In the genomic region with DNA sequence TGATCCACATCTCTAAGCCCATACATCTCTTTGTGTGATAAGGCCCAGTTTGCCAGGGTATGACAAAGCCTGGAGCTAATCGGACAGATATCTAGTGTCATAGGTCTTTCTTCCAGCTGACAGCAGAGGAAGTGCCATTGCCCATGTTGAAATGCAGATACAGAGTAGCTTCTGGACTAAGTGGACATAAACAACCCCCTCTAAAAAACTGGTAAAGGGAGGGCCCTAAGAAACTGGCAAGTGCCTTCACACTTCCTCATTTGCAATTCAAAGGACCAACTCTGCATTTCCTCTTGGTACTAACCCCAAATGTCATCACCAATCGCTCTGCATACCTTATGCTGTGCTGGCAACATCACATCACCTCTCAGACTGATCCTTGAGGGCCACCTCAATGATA, we compare ENCODE assay signal across 1 cellular context.
TF ChIP-seq lines count a peak whose summit lies in the region.

No MANE protein-coding gene starts in this region.

TF ChIP-seq in K562, 482 proteins besides CTCF, POLR2A, EP300 and RAD21 (continued from another document and continues in another):
- TF ChIP-seq, protein P1, sequence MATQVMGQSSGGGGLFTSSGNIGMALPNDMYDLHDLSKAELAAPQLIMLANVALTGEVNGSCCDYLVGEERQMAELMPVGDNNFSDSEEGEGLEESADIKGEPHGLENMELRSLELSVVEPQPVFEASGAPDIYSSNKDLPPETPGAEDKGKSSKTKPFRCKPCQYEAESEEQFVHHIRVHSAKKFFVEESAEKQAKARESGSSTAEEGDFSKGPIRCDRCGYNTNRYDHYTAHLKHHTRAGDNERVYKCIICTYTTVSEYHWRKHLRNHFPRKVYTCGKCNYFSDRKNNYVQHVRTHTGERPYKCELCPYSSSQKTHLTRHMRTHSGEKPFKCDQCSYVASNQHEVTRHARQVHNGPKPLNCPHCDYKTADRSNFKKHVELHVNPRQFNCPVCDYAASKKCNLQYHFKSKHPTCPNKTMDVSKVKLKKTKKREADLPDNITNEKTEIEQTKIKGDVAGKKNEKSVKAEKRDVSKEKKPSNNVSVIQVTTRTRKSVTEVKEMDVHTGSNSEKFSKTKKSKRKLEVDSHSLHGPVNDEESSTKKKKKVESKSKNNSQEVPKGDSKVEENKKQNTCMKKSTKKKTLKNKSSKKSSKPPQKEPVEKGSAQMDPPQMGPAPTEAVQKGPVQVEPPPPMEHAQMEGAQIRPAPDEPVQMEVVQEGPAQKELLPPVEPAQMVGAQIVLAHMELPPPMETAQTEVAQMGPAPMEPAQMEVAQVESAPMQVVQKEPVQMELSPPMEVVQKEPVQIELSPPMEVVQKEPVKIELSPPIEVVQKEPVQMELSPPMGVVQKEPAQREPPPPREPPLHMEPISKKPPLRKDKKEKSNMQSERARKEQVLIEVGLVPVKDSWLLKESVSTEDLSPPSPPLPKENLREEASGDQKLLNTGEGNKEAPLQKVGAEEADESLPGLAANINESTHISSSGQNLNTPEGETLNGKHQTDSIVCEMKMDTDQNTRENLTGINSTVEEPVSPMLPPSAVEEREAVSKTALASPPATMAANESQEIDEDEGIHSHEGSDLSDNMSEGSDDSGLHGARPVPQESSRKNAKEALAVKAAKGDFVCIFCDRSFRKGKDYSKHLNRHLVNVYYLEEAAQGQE (CRISPR knock-in tag; IDR thresholded peaks at IDR 0.05; ENCODE audit: low read depth) = no peak
- TF ChIP-seq ZNF830 (CRISPR knock-in tag; IDR thresholded peaks at IDR 0.05) (no peak), MEIS2 (IDR thresholded peaks at IDR 0.05; ENCODE audit: partially characterized antibody) (peak; percentile 38), PHB2 (IDR thresholded peaks at IDR 0.05; ENCODE audit: low read depth) (no peak), SRSF7 (optimal IDR thresholded peaks at IDR 0.05; ENCODE audit: low read depth, low read length) (no peak), MYNN (IDR thresholded peaks at IDR 0.05) (peak; percentile 52; the same call in 1 of the 2 replicates), MYNN (CRISPR knock-in tag; IDR thresholded peaks at IDR 0.05) (no peak), TCFL5 (CRISPR knock-in tag; conservative IDR thresholded peaks at IDR 0.05) (no peak), ZKSCAN8 (CRISPR knock-in tag; IDR thresholded peaks at IDR 0.05) (no peak), FOXA1 (IDR thresholded peaks at IDR 0.05; ENCODE audit: borderline replicate concordance) (no peak), CBX5 (IDR thresholded peaks at IDR 0.05; ENCODE audit: borderline replicate concordance, low read depth) (no peak), GABPB2 (CRISPR knock-in tag; conservative IDR thresholded peaks at IDR 0.05) (no peak), SNIP1 (IDR thresholded peaks at IDR 0.05; ENCODE audit: low read depth) (no peak), ZNF316 (IDR thresholded peaks at IDR 0.05) (no peak), RB1 (IDR thresholded peaks at IDR 0.05; ENCODE audit: low read depth) (no peak), PRPF4 (IDR thresholded peaks at IDR 0.05; ENCODE audit: insufficient read depth, low read depth, low read length, poor library complexity, severe bottlenecking) (no peak), ZNF23 (CRISPR knock-in tag; IDR thresholded peaks at IDR 0.05) (no peak), RFX5 (IDR thresholded peaks at IDR 0.05; ENCODE audit: low read depth, low read length) (no peak), ZNF354B (CRISPR knock-in tag; IDR thresholded peaks at IDR 0.05) (no peak), JUND (IDR thresholded peaks at IDR 0.05; ENCODE audit: borderline replicate concordance, low read depth, low read length) (no peak), JUND (tag; IDR thresholded peaks at IDR 0.05; ENCODE audit: borderline replicate concordance, low read depth, low read length) (no peak), ARID1B (IDR thresholded peaks at IDR 0.05) (peak; percentile 39; the same call in 1 of the 2 replicates), E2F3 (CRISPR knock-in tag; IDR thresholded peaks at IDR 0.05) (no peak), ARHGAP35 (IDR thresholded peaks at IDR 0.05; ENCODE audit: partially characterized antibody) (no peak), SPI1 (IDR thresholded peaks at IDR 0.05; ENCODE audit: borderline replicate concordance, low read depth, low read length) (peak; percentile 95), BCL6 (CRISPR knock-in tag; IDR thresholded peaks at IDR 0.05) (no peak), CBFA2T2 (conservative IDR thresholded peaks at IDR 0.05) (0 out of 2 replicates have a peak, but pooled peaks have one; percentile 15), HDAC2 (IDR thresholded peaks at IDR 0.05) (no peak), FIP1L1 (IDR thresholded peaks at IDR 0.05; ENCODE audit: low read depth, low read length, poor library complexity, severe bottlenecking) (no peak), NFRKB (IDR thresholded peaks at IDR 0.05; ENCODE audit: low read depth) (no peak), GATA2 (CRISPR knock-in tag; IDR thresholded peaks at IDR 0.05) (no peak), GTF2F1 (IDR thresholded peaks at IDR 0.05; ENCODE audit: low read depth, low read length) (no peak), SOX6 (IDR thresholded peaks at IDR 0.05) (peak; percentile 72), DPF2 (IDR thresholded peaks at IDR 0.05) (0 out of 2 replicates have a peak, but pooled peaks have one; percentile 17), RHOXF2B (CRISPR knock-in tag; conservative IDR thresholded peaks at IDR 0.05) (no peak), PHTF2 (CRISPR knock-in tag; IDR thresholded peaks at IDR 0.05) (no peak), RBM15 (IDR thresholded peaks at IDR 0.05; ENCODE audit: insufficient read depth, low read length) (no peak), HMG20B (CRISPR knock-in tag; IDR thresholded peaks at IDR 0.05) (no peak), PYGO2 (tag; IDR thresholded peaks at IDR 0.05) (no peak), ZZZ3 (IDR thresholded peaks at IDR 0.05) (no peak), MCM2 (IDR thresholded peaks at IDR 0.05; ENCODE audit: low read depth) (no peak), CHD1 (IDR thresholded peaks at IDR 0.05; ENCODE audit: low read length) (no peak)
- TF ChIP-seq, protein P2, sequence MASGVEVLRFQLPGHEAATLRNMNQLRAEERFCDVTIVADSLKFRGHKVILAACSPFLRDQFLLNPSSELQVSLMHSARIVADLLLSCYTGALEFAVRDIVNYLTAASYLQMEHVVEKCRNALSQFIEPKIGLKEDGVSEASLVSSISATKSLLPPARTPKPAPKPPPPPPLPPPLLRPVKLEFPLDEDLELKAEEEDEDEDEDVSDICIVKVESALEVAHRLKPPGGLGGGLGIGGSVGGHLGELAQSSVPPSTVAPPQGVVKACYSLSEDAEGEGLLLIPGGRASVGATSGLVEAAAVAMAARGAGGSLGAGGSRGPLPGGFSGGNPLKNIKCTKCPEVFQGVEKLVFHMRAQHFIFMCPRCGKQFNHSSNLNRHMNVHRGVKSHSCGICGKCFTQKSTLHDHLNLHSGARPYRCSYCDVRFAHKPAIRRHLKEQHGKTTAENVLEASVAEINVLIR (CRISPR knock-in tag; IDR thresholded peaks at IDR 0.05) = no peak
- TF ChIP-seq, protein P3, sequence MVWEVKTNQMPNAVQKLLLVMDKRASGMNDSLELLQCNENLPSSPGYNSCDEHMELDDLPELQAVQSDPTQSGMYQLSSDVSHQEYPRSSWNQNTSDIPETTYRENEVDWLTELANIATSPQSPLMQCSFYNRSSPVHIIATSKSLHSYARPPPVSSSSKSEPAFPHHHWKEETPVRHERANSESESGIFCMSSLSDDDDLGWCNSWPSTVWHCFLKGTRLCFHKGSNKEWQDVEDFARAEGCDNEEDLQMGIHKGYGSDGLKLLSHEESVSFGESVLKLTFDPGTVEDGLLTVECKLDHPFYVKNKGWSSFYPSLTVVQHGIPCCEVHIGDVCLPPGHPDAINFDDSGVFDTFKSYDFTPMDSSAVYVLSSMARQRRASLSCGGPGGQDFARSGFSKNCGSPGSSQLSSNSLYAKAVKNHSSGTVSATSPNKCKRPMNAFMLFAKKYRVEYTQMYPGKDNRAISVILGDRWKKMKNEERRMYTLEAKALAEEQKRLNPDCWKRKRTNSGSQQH (CRISPR knock-in tag; IDR thresholded peaks at IDR 0.05) = no peak
- TF ChIP-seq, protein P4, sequence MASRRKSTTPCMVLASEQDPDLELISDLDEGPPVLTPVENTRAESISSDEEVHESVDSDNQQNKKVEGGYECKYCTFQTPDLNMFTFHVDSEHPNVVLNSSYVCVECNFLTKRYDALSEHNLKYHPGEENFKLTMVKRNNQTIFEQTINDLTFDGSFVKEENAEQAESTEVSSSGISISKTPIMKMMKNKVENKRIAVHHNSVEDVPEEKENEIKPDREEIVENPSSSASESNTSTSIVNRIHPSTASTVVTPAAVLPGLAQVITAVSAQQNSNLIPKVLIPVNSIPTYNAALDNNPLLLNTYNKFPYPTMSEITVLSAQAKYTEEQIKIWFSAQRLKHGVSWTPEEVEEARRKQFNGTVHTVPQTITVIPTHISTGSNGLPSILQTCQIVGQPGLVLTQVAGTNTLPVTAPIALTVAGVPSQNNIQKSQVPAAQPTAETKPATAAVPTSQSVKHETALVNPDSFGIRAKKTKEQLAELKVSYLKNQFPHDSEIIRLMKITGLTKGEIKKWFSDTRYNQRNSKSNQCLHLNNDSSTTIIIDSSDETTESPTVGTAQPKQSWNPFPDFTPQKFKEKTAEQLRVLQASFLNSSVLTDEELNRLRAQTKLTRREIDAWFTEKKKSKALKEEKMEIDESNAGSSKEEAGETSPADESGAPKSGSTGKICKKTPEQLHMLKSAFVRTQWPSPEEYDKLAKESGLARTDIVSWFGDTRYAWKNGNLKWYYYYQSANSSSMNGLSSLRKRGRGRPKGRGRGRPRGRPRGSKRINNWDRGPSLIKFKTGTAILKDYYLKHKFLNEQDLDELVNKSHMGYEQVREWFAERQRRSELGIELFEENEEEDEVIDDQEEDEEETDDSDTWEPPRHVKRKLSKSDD (conservative IDR thresholded peaks at IDR 0.05; ENCODE audit: low read length) = no peak
- TF ChIP-seq, protein P5, sequence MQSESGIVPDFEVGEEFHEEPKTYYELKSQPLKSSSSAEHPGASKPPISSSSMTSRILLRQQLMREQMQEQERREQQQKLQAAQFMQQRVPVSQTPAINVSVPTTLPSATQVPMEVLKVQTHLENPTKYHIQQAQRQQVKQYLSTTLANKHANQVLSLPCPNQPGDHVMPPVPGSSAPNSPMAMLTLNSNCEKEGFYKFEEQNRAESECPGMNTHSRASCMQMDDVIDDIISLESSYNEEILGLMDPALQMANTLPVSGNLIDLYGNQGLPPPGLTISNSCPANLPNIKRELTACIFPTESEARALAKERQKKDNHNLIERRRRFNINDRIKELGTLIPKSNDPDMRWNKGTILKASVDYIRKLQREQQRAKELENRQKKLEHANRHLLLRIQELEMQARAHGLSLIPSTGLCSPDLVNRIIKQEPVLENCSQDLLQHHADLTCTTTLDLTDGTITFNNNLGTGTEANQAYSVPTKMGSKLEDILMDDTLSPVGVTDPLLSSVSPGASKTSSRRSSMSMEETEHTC (IDR thresholded peaks at IDR 0.05) = no peak
- TF ChIP-seq, protein P6, sequence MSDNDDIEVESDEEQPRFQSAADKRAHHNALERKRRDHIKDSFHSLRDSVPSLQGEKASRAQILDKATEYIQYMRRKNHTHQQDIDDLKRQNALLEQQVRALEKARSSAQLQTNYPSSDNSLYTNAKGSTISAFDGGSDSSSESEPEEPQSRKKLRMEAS (CRISPR knock-in tag; IDR thresholded peaks at IDR 0.05) = no peak
- TF ChIP-seq, protein P7, sequence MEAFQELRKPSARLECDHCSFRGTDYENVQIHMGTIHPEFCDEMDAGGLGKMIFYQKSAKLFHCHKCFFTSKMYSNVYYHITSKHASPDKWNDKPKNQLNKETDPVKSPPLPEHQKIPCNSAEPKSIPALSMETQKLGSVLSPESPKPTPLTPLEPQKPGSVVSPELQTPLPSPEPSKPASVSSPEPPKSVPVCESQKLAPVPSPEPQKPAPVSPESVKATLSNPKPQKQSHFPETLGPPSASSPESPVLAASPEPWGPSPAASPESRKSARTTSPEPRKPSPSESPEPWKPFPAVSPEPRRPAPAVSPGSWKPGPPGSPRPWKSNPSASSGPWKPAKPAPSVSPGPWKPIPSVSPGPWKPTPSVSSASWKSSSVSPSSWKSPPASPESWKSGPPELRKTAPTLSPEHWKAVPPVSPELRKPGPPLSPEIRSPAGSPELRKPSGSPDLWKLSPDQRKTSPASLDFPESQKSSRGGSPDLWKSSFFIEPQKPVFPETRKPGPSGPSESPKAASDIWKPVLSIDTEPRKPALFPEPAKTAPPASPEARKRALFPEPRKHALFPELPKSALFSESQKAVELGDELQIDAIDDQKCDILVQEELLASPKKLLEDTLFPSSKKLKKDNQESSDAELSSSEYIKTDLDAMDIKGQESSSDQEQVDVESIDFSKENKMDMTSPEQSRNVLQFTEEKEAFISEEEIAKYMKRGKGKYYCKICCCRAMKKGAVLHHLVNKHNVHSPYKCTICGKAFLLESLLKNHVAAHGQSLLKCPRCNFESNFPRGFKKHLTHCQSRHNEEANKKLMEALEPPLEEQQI (IDR thresholded peaks at IDR 0.05) = no peak
- TF ChIP-seq, protein P8, sequence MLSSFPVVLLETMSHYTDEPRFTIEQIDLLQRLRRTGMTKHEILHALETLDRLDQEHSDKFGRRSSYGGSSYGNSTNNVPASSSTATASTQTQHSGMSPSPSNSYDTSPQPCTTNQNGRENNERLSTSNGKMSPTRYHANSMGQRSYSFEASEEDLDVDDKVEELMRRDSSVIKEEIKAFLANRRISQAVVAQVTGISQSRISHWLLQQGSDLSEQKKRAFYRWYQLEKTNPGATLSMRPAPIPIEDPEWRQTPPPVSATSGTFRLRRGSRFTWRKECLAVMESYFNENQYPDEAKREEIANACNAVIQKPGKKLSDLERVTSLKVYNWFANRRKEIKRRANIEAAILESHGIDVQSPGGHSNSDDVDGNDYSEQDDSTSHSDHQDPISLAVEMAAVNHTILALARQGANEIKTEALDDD (IDR thresholded peaks at IDR 0.05) = no peak; the same call in 1 of the 2 replicates
- TF ChIP-seq, protein P9, sequence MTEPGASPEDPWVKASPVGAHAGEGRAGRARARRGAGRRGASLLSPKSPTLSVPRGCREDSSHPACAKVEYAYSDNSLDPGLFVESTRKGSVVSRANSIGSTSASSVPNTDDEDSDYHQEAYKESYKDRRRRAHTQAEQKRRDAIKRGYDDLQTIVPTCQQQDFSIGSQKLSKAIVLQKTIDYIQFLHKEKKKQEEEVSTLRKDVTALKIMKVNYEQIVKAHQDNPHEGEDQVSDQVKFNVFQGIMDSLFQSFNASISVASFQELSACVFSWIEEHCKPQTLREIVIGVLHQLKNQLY (CRISPR knock-in tag; conservative IDR thresholded peaks at IDR 0.05) = no peak
- TF ChIP-seq, protein P10, sequence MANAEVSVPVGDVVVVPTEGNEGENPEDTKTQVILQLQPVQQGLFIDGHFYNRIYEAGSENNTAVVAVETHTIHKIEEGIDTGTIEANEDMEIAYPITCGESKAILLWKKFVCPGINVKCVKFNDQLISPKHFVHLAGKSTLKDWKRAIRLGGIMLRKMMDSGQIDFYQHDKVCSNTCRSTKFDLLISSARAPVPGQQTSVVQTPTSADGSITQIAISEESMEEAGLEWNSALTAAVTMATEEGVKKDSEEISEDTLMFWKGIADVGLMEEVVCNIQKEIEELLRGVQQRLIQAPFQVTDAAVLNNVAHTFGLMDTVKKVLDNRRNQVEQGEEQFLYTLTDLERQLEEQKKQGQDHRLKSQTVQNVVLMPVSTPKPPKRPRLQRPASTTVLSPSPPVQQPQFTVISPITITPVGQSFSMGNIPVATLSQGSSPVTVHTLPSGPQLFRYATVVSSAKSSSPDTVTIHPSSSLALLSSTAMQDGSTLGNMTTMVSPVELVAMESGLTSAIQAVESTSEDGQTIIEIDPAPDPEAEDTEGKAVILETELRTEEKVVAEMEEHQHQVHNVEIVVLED (CRISPR knock-in tag; IDR thresholded peaks at IDR 0.05) = no peak
- TF ChIP-seq, protein P11, sequence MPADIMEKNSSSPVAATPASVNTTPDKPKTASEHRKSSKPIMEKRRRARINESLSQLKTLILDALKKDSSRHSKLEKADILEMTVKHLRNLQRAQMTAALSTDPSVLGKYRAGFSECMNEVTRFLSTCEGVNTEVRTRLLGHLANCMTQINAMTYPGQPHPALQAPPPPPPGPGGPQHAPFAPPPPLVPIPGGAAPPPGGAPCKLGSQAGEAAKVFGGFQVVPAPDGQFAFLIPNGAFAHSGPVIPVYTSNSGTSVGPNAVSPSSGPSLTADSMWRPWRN (IDR thresholded peaks at IDR 0.05; ENCODE audit: low read depth) = no peak
